15 cellular contexts compared by ENCODE assay signal in genomic region chr2:145685323-145686050, GRCh38.
A peak's percentile ranks its signal among the peaks of the same experiment; 100 is the strongest.
DNase-seq lines count a peak whose midpoint lies in the region; ATAC-seq and TF ChIP-seq lines count a peak whose summit lies in the region.
"Had no signal": no experiment of that assay in that cellular context is flagged by ENCODE, and none has a peak within 500 bp of the region (broad histone marks: within the 10 kb centered on the region; RNA-seq: fewer than 3 reads in every experiment).

No MANE protein-coding gene starts in this region.

- H3K79me2 ChIP-seq in PC-3 (ENCODE audit: low read length) (no peaks in the 10 kb centered on the region), OCI-LY7 (ENCODE audit: insufficient read depth, low read depth, low read length) (no peaks in the 10 kb centered on the region)

- H3K27ac ChIP-seq in PC-3 (ENCODE audit: low read length): peak overlapping the region; percentile 91
- no peak overlapping the region for H3K27ac ChIP-seq in heart right ventricle
- no peak overlapping the region for H3K27ac ChIP-seq in OCI-LY7 (ENCODE audit: low read depth, low read length, poor library complexity, severe bottlenecking)
- H3K27ac ChIP-seq: C4-2B, KMS-11 had no signal

- H4K20me1 ChIP-seq in PC-3 (ENCODE audit: low read length) (no peaks in the 10 kb centered on the region), OCI-LY7 (ENCODE audit: insufficient read depth, low read length) (no peaks in the 10 kb centered on the region)

- no peaks in the 10 kb centered on the region for H3K27me3 Mint-ChIP-seq in activated T-helper 1 cell treated with anti-CD3 and anti-CD28 coated beads, Interleukin-12 subunit alpha, Interleukin-12 subunit beta, Interleukin-2, Interleukin-4 antibody, amounts not matched to agents 30 ng/mL and 10 ng/mL and 1 ng/mL, durations not matched to agents 14 hours and 24 hours and 36 hours (ENCODE audit: insufficient read depth)

- H3K4me3 Mint-ChIP-seq in activated T-helper 1 cell treated with anti-CD3 and anti-CD28 coated beads, Interleukin-12 subunit alpha, Interleukin-12 subunit beta, Interleukin-2, Interleukin-4 antibody, amounts not matched to agents 30 ng/mL and 10 ng/mL and 1 ng/mL, durations not matched to agents 14 hours and 24 hours and 36 hours: no peak overlapping the region
- H3K4me3 Mint-ChIP-seq: GM23338 had no signal

- DNase-seq in AG09309 (ENCODE audit: low read depth): peak; percentile 24
- peak; percentile 86 for DNase-seq in PC-3
- peak; percentile 45 for DNase-seq in choroid plexus epithelial cell (ENCODE audit: low read depth)
- peak; percentile 75 for DNase-seq in fibroblast of villous mesenchyme (ENCODE audit: low read depth)
- no peak for DNase-seq in activated T-helper 1 cell treated with anti-CD3 and anti-CD28 coated beads, Interleukin-12 subunit alpha, Interleukin-12 subunit beta, Interleukin-2, Interleukin-4 antibody, amounts not matched to agents 30 ng/mL and 10 ng/mL and 1 ng/mL, durations not matched to agents 14 hours and 24 hours and 36 hours (ENCODE audit: low spot score)
- no peak for DNase-seq in MV-4-11 (lab: John Stamatoyannopoulos, UW)
- no peak for DNase-seq in heart right ventricle
- no peak for DNase-seq in OCI-LY7 (ENCODE audit: low spot score)
- DNase-seq: COR-L47, MM.1S, NCI-H2029 treated with DMSO at 0.1 percent for 48 hours, NCI-H510A treated with DMSO at 0.1 percent for 48 hours had no signal

- H3K36me3 Mint-ChIP-seq in activated T-helper 1 cell treated with anti-CD3 and anti-CD28 coated beads, Interleukin-12 subunit alpha, Interleukin-12 subunit beta, Interleukin-2, Interleukin-4 antibody, amounts not matched to agents 30 ng/mL and 10 ng/mL and 1 ng/mL, durations not matched to agents 14 hours and 24 hours and 36 hours (ENCODE audit: low read depth): no peaks in the 10 kb centered on the region

- peaks cover 54% of the 10 kb centered on the region for H3K4me1 ChIP-seq in PC-3 (ENCODE audit: insufficient read depth, low read length)
- H3K4me1 ChIP-seq in heart right ventricle: peaks cover 0 to 15% (median 0%) of the 10 kb centered on the region in 9 donors
- no peaks in the 10 kb centered on the region for H3K4me1 ChIP-seq in OCI-LY7 (ENCODE audit: insufficient read depth, low read length, poor library complexity, severe bottlenecking)

- H3K9me2 ChIP-seq in PC-3 (replicated peaks; ENCODE audit: low read length) (no peaks in the 10 kb centered on the region), OCI-LY7 (ENCODE audit: insufficient read depth, low read length) (no peaks in the 10 kb centered on the region)

- no peaks in the 10 kb centered on the region for H3K9me3 Mint-ChIP-seq in activated T-helper 1 cell treated with anti-CD3 and anti-CD28 coated beads, Interleukin-12 subunit alpha, Interleukin-12 subunit beta, Interleukin-2, Interleukin-4 antibody, amounts not matched to agents 30 ng/mL and 10 ng/mL and 1 ng/mL, durations not matched to agents 14 hours and 24 hours and 36 hours
- H3K9me3 Mint-ChIP-seq: GM23338 had no signal

- intact Hi-C loops in PC-3 (cut with micrococcal nuclease) (no loop called here), heart right ventricle (cut with DNase I) (no loop called here), OCI-LY7 (cut with micrococcal nuclease; ENCODE audit: unreplicated experiment) (no loop called here)
- intact Hi-C loops in activated T-helper 1 cell treated with anti-CD3 and anti-CD28 coated beads, Interleukin-12 subunit alpha, Interleukin-12 subunit beta, Interleukin-2, Interleukin-4 antibody, amounts not matched to agents 30 ng/mL and 10 ng/mL and 1 ng/mL, durations not matched to agents 14 hours and 24 hours and 36 hours (cut with micrococcal nuclease): no loop called here

- ATAC-seq in PC-3: peak; percentile 34
- ATAC-seq in heart right ventricle: no peak
- ATAC-seq: GM23338 had no signal

- peaks cover 6% of the 10 kb centered on the region for H3F3A ChIP-seq in PC-3 (ENCODE audit: low read length, unreplicated experiment)

- CTCF ChIA-PET in PC-3 (lab: Charles Lee) (interaction anchor here (0.5 kb wide), 1 partner anchor 46 kb away, joined by 3 read pairs; no protein-coding TSS in a partner anchor), OCI-LY7 (lab: Charles Lee; ENCODE audit: unreplicated experiment) (no interaction called here)

- H2AFZ ChIP-seq in PC-3 (ENCODE audit: low read length) (0 out of 2 replicates have a peak overlapping the region, but pooled peaks have one; percentile 3), OCI-LY7 (ENCODE audit: low read length) (no peak overlapping the region)
- H2AFZ ChIP-seq: GM23338 had no signal

- peak overlapping the region; percentile 61 for H3K9ac ChIP-seq in PC-3 (ENCODE audit: low read length)
- H3K9ac ChIP-seq: KMS-11 had no signal

- H3K4me3 ChIP-seq in AG09309 (ENCODE audit: control insufficient read depth, low read depth, low read length) (no peak overlapping the region), PC-3 (ENCODE audit: low read length) (no peak overlapping the region), choroid plexus epithelial cell (ENCODE audit: low read depth, low read length) (no peak overlapping the region), fibroblast of villous mesenchyme (ENCODE audit: low read depth, low read length) (no peak overlapping the region), heart right ventricle (no peak overlapping the region), OCI-LY7 (ENCODE audit: low read depth, low read length, poor library complexity, severe bottlenecking) (no peak overlapping the region)
- H3K4me3 ChIP-seq: GM23338 had no signal

- H3K27me3 ChIP-seq in PC-3 (ENCODE audit: low read length) (no peaks in the 10 kb centered on the region), heart right ventricle (no peaks in the 10 kb centered on the region)

- TF ChIP-seq CTCF in AG09309 (IDR thresholded peaks at IDR 0.05; ENCODE audit: control insufficient read depth, insufficient read depth, low read depth, low read length, missing control alignments) (no peak), PC-3 (conservative IDR thresholded peaks at IDR 0.05; ENCODE audit: low read depth, low read length) (no peak), choroid plexus epithelial cell (conservative IDR thresholded peaks at IDR 0.05; ENCODE audit: low read depth, low read length) (no peak), fibroblast of villous mesenchyme (IDR thresholded peaks at IDR 0.05; ENCODE audit: insufficient read depth, low read depth, low read length) (no peak), heart right ventricle (IDR thresholded peaks at IDR 0.05) (no peak), OCI-LY7 (conservative IDR thresholded peaks at IDR 0.05; ENCODE audit: low read length) (no peak)

- BruUV-seq in PC-3 (replicated peaks; lab: Mats Ljungman, UMichigan): no TSS peak
- no TSS peak for BruUV-seq in OCI-LY7 (replicated peaks; lab: Mats Ljungman, UMichigan)

- H3K36me3 ChIP-seq in PC-3 (ENCODE audit: low read depth, low read length) (no peaks in the 10 kb centered on the region), heart right ventricle (no peaks in the 10 kb centered on the region), OCI-LY7 (ENCODE audit: insufficient read depth, low read length) (no peaks in the 10 kb centered on the region)

- H3K4me2 ChIP-seq in PC-3 (ENCODE audit: low read length) (peak overlapping the region; percentile 24), OCI-LY7 (ENCODE audit: low read length) (no peak overlapping the region)
- H3K4me2 ChIP-seq: GM23338, KMS-11 had no signal

- 81 to 87% methylated on average over 4 of the region's 4 CpGs for WGBS in heart right ventricle, 2 donors

- H3K9me3 ChIP-seq in PC-3 (ENCODE audit: low read length): no peaks in the 10 kb centered on the region
- H3K9me3 ChIP-seq in heart right ventricle: no peaks in the 10 kb centered on the region
- no peaks in the 10 kb centered on the region for H3K9me3 ChIP-seq in OCI-LY7 (ENCODE audit: low read length)

- no peak overlapping the region for H3K27ac Mint-ChIP-seq in activated T-helper 1 cell treated with anti-CD3 and anti-CD28 coated beads, Interleukin-12 subunit alpha, Interleukin-12 subunit beta, Interleukin-2, Interleukin-4 antibody, amounts not matched to agents 30 ng/mL and 10 ng/mL and 1 ng/mL, durations not matched to agents 14 hours and 24 hours and 36 hours
- H3K27ac Mint-ChIP-seq: GM23338 had no signal

- H3K4me1 Mint-ChIP-seq in activated T-helper 1 cell treated with anti-CD3 and anti-CD28 coated beads, Interleukin-12 subunit alpha, Interleukin-12 subunit beta, Interleukin-2, Interleukin-4 antibody, amounts not matched to agents 30 ng/mL and 10 ng/mL and 1 ng/mL, durations not matched to agents 14 hours and 24 hours and 36 hours (ENCODE audit: low read depth): no peaks in the 10 kb centered on the region

- POLR2A ChIA-PET in PC-3 (lab: Charles Lee; ENCODE audit: unreplicated experiment): no interaction called here
- POLR2A ChIA-PET in OCI-LY7 (lab: Charles Lee): no interaction called here

Comparison
In these comparisons a context has a peak if more than half of its experiments do, and no peak if none do; other contexts are left out.
1. DNase-seq: peak in AG09309 (single experiment), PC-3 (single experiment), choroid plexus epithelial cell (single experiment) and fibroblast of villous mesenchyme (single experiment); none in activated T-helper 1 cell treated with anti-CD3 and anti-CD28 coated beads, Interleukin-12 subunit alpha, Interleukin-12 subunit beta, Interleukin-2, Interleukin-4 antibody, amounts not matched to agents 30 ng/mL and 10 ng/mL and 1 ng/mL, durations not matched to agents 14 hours and 24 hours and 36 hours (single experiment), MV-4-11 (single experiment), heart right ventricle (0 of 2) and OCI-LY7 (single experiment).